ENCODE assay signal across 8 cellular contexts in the genomic region with DNA sequence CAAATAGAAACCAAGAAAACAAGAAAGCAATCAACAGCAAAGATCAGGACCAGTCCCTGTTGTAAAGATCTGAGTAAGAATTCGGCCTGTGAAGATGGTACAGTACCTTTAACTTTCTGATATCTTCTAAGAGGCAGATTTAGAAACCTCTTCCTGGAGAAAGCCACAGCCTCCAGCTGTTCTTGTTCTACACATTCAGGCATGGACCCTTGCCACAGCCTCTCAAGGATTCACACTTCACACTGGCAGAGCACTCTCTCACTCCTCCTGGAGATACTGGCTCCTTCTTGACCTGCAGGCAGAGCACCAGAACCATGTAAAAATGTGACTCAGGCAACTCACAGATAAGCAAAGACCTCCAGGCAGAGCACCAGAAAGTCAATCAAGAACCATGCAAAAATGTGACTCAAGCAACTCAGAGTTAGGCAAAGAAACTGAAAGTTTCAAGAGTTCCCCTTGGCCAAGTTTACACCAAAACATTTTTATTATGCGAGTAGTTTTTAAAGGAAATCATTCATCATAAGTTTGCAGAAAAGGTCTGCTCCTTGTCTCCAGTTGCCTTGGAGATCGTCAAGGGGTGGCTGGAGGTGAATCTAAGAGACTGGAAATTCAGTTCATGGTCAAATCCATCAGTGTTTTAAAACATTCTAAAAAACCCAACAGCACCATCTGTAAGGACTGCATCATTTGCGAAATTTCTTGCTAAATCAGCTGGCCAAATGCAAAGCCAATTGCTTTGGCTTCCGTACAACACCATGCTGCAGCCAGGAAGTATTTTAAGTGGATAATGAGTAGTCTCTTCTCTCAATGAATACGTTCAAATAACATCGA.
DNase-seq lines count a peak whose midpoint lies in the region; ATAC-seq lines count a peak whose summit lies in the region.

No MANE protein-coding gene starts in this region.

- H3K4me1 Mint-ChIP-seq in T-helper 2 cell treated with Interferon-gamma antibody and Interleukin-4, amounts not matched to agents 5 μg/mL and 100 μg/mL, for 36 hours (ENCODE audit: low read depth), result peaks cover 78% of the 10 kb centered on the region

- H3K27ac Mint-ChIP-seq in T-helper 2 cell treated with Interferon-gamma antibody and Interleukin-4, amounts not matched to agents 5 μg/mL and 100 μg/mL, for 36 hours, result peak overlapping the region; percentile 96

- H3K4me2 ChIP-seq in neuronal stem cell (ENCODE audit: insufficient read depth, low read length, poor library complexity, severe bottlenecking), result no peak overlapping the region

- H3K4me3 Mint-ChIP-seq in T-helper 2 cell treated with Interferon-gamma antibody and Interleukin-4, amounts not matched to agents 5 μg/mL and 100 μg/mL, for 36 hours, result peak overlapping the region; percentile 83

- H2BK15ac ChIP-seq in neuronal stem cell (ENCODE audit: low read length), result no peak overlapping the region

- no peaks in the 10 kb centered on the region for H3K27me3 Mint-ChIP-seq in T-helper 2 cell treated with Interferon-gamma antibody and Interleukin-4, amounts not matched to agents 5 μg/mL and 100 μg/mL, for 36 hours (ENCODE audit: low read depth)

- no peak overlapping the region for H4K8ac ChIP-seq in neuronal stem cell (ENCODE audit: low read depth, low read length)

- peak overlapping the region; percentile 55 for H3K27ac ChIP-seq in effector memory CD4-positive, alpha-beta T cell (ENCODE audit: insufficient read depth, low read length, poor library complexity, severe bottlenecking)
- H3K27ac ChIP-seq in neuronal stem cell (replicated peaks; ENCODE audit: low read length), result no peak overlapping the region

- peak overlapping the region; percentile 5 for H3K4me3 ChIP-seq in effector memory CD4-positive, alpha-beta T cell (ENCODE audit: insufficient read depth, low read depth, low read length, poor library complexity, severe bottlenecking)
- no peak overlapping the region for H3K4me3 ChIP-seq in neuronal stem cell (ENCODE audit: low read length in 2 of 2)

- peak; percentile 77 for ATAC-seq in GM19395 (IDR thresholded peaks at IDR 0.05; ENCODE audit: unreplicated experiment)
- peak; percentile 60 for ATAC-seq in HG03439 (IDR thresholded peaks at IDR 0.05; ENCODE audit: unreplicated experiment)

- no peak overlapping the region for H3K4ac ChIP-seq in neuronal stem cell (ENCODE audit: low read length)

- no CpG with 5 or more reads among the region's 7 CpGs for WGBS in neuronal stem cell (ENCODE audit: extremely low coverage in 2 of 2, insufficient read length in 2 of 2, insufficient replicate concordance in 1 of 2), 2 donors

- peaks cover 2% of the 10 kb centered on the region for H3K36me3 Mint-ChIP-seq in T-helper 2 cell treated with Interferon-gamma antibody and Interleukin-4, amounts not matched to agents 5 μg/mL and 100 μg/mL, for 36 hours (ENCODE audit: low read depth)

- no peaks in the 10 kb centered on the region for H3K36me3 ChIP-seq in effector memory CD4-positive, alpha-beta T cell (ENCODE audit: control insufficient read depth, insufficient read depth, low read length)
- H3K36me3 ChIP-seq in neuronal stem cell (replicated peaks in 1 of 2; ENCODE audit: control insufficient read depth in 2 of 2, insufficient read depth in 2 of 2, low read length in 2 of 2), result no peaks in the 10 kb centered on the region

- no peak overlapping the region for H3K23ac ChIP-seq in neuronal stem cell (ENCODE audit: low read depth, low read length, poor library complexity)

- no peak overlapping the region for H3K9ac ChIP-seq in neuronal stem cell (ENCODE audit: low read depth, low read length, poor library complexity)

- peak overlapping the region; percentile 32 for H2AFZ ChIP-seq in neuronal stem cell (ENCODE audit: low read length)

- H2BK5ac ChIP-seq in neuronal stem cell (ENCODE audit: low read length), result no peak overlapping the region

- no peak overlapping the region for H2BK12ac ChIP-seq in neuronal stem cell (ENCODE audit: low read length)

- no peak overlapping the region for H4K91ac ChIP-seq in neuronal stem cell (ENCODE audit: low read depth, low read length, poor library complexity)

- no peak overlapping the region for H2BK120ac ChIP-seq in neuronal stem cell (ENCODE audit: low read depth, low read length)

- no peak overlapping the region for H3K14ac ChIP-seq in neuronal stem cell (ENCODE audit: low read length)

- H3K79me1 ChIP-seq in neuronal stem cell (ENCODE audit: low read depth, low read length), result no peaks in the 10 kb centered on the region

- no peak overlapping the region for H3K18ac ChIP-seq in neuronal stem cell (ENCODE audit: low read length)

- H2AK5ac ChIP-seq in neuronal stem cell (ENCODE audit: low read depth, low read length), result no peak overlapping the region

- no peaks in the 10 kb centered on the region for H3K9me3 ChIP-seq in effector memory CD4-positive, alpha-beta T cell (ENCODE audit: control insufficient read depth, low read length)
- H3K9me3 ChIP-seq in neuronal stem cell (replicated peaks in 1 of 2; ENCODE audit: control insufficient read depth in 2 of 2, insufficient read depth in 1 of 2, low read depth in 1 of 2, low read length in 2 of 2), result peaks cover 0 to 4% of the 10 kb centered on the region in 2 donors

- no peaks in the 10 kb centered on the region for H3K9me3 Mint-ChIP-seq in T-helper 2 cell treated with Interferon-gamma antibody and Interleukin-4, amounts not matched to agents 5 μg/mL and 100 μg/mL, for 36 hours

- H3K27me3 ChIP-seq in effector memory CD4-positive, alpha-beta T cell (replicated peaks; ENCODE audit: control insufficient read depth, insufficient read depth, low read length, poor library complexity, severe bottlenecking), result no peaks in the 10 kb centered on the region
- no peaks in the 10 kb centered on the region for H3K27me3 ChIP-seq in neuronal stem cell (ENCODE audit: control insufficient read depth in 3 of 3, insufficient read depth in 3 of 3, low read depth in 1 of 3, low read length in 3 of 3)

- DNase-seq in Daoy (ENCODE audit: low read depth) (peak; percentile 55), neuronal stem cell (ENCODE audit: low spot score) (no peak), T1000 (lab: John Stamatoyannopoulos, UW) (no peak), SKM-1 treated with dmso at 0.1 percent for 144 hours (lab: John Stamatoyannopoulos, UW; ENCODE audit: unreplicated experiment) (no peak)
- peak; percentile 71 for DNase-seq in T-helper 2 cell treated with Interferon-gamma antibody and Interleukin-4, amounts not matched to agents 5 μg/mL and 100 μg/mL, for 36 hours (ENCODE audit: low spot score)
- DNase-seq in effector memory CD4-positive, alpha-beta T cell, result peak in 1 of 3 donors; percentile 2

- H3K4me1 ChIP-seq in effector memory CD4-positive, alpha-beta T cell (ENCODE audit: control insufficient read depth, insufficient read depth, low read length, poor library complexity, severe bottlenecking), result peaks cover 57% of the 10 kb centered on the region
- peaks cover 5 to 15% of the 10 kb centered on the region in 2 donors for H3K4me1 ChIP-seq in neuronal stem cell (ENCODE audit: control insufficient read depth in 2 of 2, insufficient read depth in 1 of 2, low read depth in 1 of 2, low read length in 2 of 2)

Comparison
In these comparisons a context has a peak if more than half of its experiments do, and no peak if none do; other contexts are left out.
1. DNase-seq: peak in Daoy (single experiment) and T-helper 2 cell treated with Interferon-gamma antibody and Interleukin-4, amounts not matched to agents 5 μg/mL and 100 μg/mL, for 36 hours (single experiment); none in neuronal stem cell (single experiment), T1000 (single experiment) and SKM-1 treated with dmso at 0.1 percent for 144 hours (single experiment).